In genomic region chr20:58690851-58691250, GRCh38 we compare ENCODE assay signal across 1 cellular context.
TF ChIP-seq lines count a peak whose summit lies in the region.

No MANE protein-coding gene starts in this region.

TF ChIP-seq in SK-N-SH, 30 proteins besides CTCF, POLR2A, EP300 and RAD21 (continued from another document):
- TF ChIP-seq ZBTB33 (IDR thresholded peaks at IDR 0.05; ENCODE audit: borderline replicate concordance, low read depth) = no peak
- TF ChIP-seq MXI1 (IDR thresholded peaks at IDR 0.05; ENCODE audit: low read depth, low read length) = no peak
- TF ChIP-seq, protein P1, sequence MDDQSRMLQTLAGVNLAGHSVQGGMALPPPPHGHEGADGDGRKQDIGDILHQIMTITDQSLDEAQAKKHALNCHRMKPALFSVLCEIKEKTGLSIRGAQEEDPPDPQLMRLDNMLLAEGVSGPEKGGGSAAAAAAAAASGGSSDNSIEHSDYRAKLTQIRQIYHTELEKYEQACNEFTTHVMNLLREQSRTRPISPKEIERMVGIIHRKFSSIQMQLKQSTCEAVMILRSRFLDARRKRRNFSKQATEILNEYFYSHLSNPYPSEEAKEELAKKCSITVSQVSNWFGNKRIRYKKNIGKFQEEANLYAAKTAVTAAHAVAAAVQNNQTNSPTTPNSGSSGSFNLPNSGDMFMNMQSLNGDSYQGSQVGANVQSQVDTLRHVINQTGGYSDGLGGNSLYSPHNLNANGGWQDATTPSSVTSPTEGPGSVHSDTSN (IDR thresholded peaks at IDR 0.05) = no peak
- no peak for TF ChIP-seq TEAD4 (IDR thresholded peaks at IDR 0.05; ENCODE audit: borderline replicate concordance, insufficient read depth)
- TF ChIP-seq GABPA (IDR thresholded peaks at IDR 0.05; ENCODE audit: low read depth) = no peak
- no peak for TF ChIP-seq SIN3A (IDR thresholded peaks at IDR 0.05; ENCODE audit: borderline replicate concordance, low read depth, low read length)
- TF ChIP-seq TCF12 (IDR thresholded peaks at IDR 0.05) = no peak
